ENCODE assay signal across 8 cellular contexts in the genomic region with DNA sequence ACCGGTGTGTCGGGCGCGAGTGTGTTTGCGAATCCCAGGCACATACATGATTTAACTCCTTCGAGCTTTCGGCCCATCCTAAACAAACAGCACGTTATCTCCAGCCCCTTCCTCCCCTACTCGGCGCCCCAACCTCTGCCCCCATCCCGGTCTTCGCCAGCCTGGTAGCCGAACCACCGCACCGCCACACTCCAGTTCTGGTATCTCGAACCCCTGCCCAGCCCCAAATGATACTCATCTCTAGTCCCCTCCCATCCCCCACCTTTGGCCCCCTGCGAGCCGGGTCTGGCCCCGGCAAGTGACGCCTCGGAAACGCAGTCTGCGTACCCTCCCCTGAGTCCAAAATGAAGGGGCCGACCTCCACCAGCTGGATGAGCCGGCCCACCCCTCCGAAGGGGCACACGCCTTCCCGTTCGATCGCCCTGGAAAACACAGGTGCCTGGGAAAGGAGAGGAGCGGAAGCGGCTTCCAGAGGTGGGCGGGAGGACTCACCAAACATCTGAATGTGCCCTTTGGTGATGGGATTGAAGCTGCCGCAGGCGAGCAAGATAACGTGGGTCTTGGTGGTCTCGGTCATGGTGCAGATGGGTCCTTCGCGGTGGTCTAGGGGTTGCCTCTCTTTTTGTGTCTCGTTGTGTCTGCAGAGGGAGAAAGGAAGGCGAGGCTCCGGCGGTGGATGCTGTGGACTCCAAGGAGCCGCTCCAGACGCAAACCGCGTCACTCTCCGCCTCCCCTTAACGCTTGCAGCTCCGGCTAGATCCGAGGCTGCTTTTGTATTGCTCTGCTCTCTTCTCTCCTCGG. TPM values are rescaled to one million over a fixed set of nuclear protein-coding genes. Genes with fewer than 3 reads are reported as not detected.
DNase-seq lines count a peak whose midpoint lies in the region; ATAC-seq and TF ChIP-seq lines count a peak whose summit lies in the region.

Gene NMNAT2 (minus strand): TSS at position 690 of the 801 bp plus-strand sequence. CDS start 113 bp downstream, at position 577.

- no peak within 1 kb of the TSS for H3K27ac ChIP-seq in CD4-positive, alpha-beta memory T cell (ENCODE audit: low read depth, low read length)
- H3K27ac ChIP-seq in ascending aorta = no peak within 1 kb of the TSS

- H3K4me1 ChIP-seq in CD4-positive, alpha-beta memory T cell (ENCODE audit: insufficient read depth, low read length) = peaks cover 15% of the 10 kb centered on the region
- H3K4me1 ChIP-seq in ascending aorta (peaks cover 5 to 13% of the 10 kb centered on the region in 2 donors), skeletal muscle satellite cell (ENCODE audit: control insufficient read depth, insufficient read depth, low read length) (peaks cover 13% of the 10 kb centered on the region)

- H3K27ac Mint-ChIP-seq in CD4-positive, alpha-beta memory T cell = peak within 1 kb of the TSS in 1 of 7 donors; percentile 10

- no peak for DNase-seq in CD4-positive, alpha-beta memory T cell
- DNase-seq in NCI-H1105 treated with DMSO at 0.1 percent for 48 hours (lab: John Stamatoyannopoulos, UW) (peak; percentile 35), ascending aorta (ENCODE audit: low spot score in 2 of 2) (no peak), dedifferentiated amniotic fluid mesenchymal stem cell (ENCODE audit: extremely low spot score) (no peak)

- H3K9me3 ChIP-seq in CD4-positive, alpha-beta memory T cell (ENCODE audit: control insufficient read depth in 1 of 2, low read length in 2 of 2) = no peaks in the 10 kb centered on the region
- H3K9me3 ChIP-seq in ascending aorta (no peaks in the 10 kb centered on the region), skeletal muscle satellite cell (replicated peaks; ENCODE audit: low read length) (no peaks in the 10 kb centered on the region)

- peaks cover 17% of the 10 kb centered on the region for H3K27me3 ChIP-seq in CD4-positive, alpha-beta memory T cell (ENCODE audit: insufficient read depth, low read length)
- peaks cover 10% of the 10 kb centered on the region for H3K27me3 ChIP-seq in ascending aorta
- H3K27me3 ChIP-seq in skeletal muscle satellite cell (ENCODE audit: control insufficient read depth, insufficient read depth, low read length) = peaks cover 80% of the 10 kb centered on the region

- H3K4me3 ChIP-seq in CD4-positive, alpha-beta memory T cell (ENCODE audit: low read length in 2 of 2) = peak within 1 kb of the TSS in 1 of 2 donors; percentile 8
- H3K4me3 ChIP-seq in ascending aorta = peak within 1 kb of the TSS; percentile 50 to 60
- peak within 1 kb of the TSS; percentile 79 for H3K4me3 ChIP-seq in iPS-11a (ENCODE audit: low read depth, low read length)
- H3K4me3 ChIP-seq in skeletal muscle satellite cell (ENCODE audit: low read length) = peak within 1 kb of the TSS; percentile 44

- ATAC-seq in GM21576 (IDR thresholded peaks at IDR 0.05; ENCODE audit: unreplicated experiment) (no peak), HG02610 (IDR thresholded peaks at IDR 0.05; ENCODE audit: unreplicated experiment) (no peak)

- peak within 1 kb of the TSS; percentile 65 for H3K4me2 ChIP-seq in skeletal muscle satellite cell (ENCODE audit: low read length)

- no peaks in the 10 kb centered on the region for H3K36me3 ChIP-seq in CD4-positive, alpha-beta memory T cell (ENCODE audit: insufficient read depth, low read length)
- H3K36me3 ChIP-seq in ascending aorta (no peaks in the 10 kb centered on the region), skeletal muscle satellite cell (ENCODE audit: insufficient read depth, low read length) (no peaks in the 10 kb centered on the region)

- H3K27me3 Mint-ChIP-seq in CD4-positive, alpha-beta memory T cell = peaks cover 42 to 59% of the 10 kb centered on the region in 2 donors

- POLR2A ChIA-PET in CD4-positive, alpha-beta memory T cell (lab: Charles Lee; ENCODE audit: partially characterized antibody) = no interaction called here

- peaks cover 18 to 29% (median 24%) of the 10 kb centered on the region in 4 donors for H3K4me1 Mint-ChIP-seq in CD4-positive, alpha-beta memory T cell

- H3K36me3 Mint-ChIP-seq in CD4-positive, alpha-beta memory T cell = no peaks in the 10 kb centered on the region

- H3K9me3 Mint-ChIP-seq in CD4-positive, alpha-beta memory T cell = peaks cover 0 to 14% (median 2%) of the 10 kb centered on the region in 8 donors

- peak within 1 kb of the TSS; percentile 37 to 80 (median 70) for H3K4me3 Mint-ChIP-seq in CD4-positive, alpha-beta memory T cell

- TF ChIP-seq CTCF in ascending aorta (IDR thresholded peaks at IDR 0.05) = no peak

- intact Hi-C loops in CD4-positive, alpha-beta memory T cell (cut with micrococcal nuclease) = no loop called here
- intact Hi-C loops in ascending aorta (cut with DNase I) = no loop called here

- CTCF ChIA-PET in CD4-positive, alpha-beta memory T cell (lab: Charles Lee; ENCODE audit: partially characterized antibody) = no interaction called here

- no peak within 1 kb of the TSS for H3K9ac ChIP-seq in skeletal muscle satellite cell (ENCODE audit: low read depth, low read length)

RNA-seq across cellular contexts. Expression of gene NMNAT2, which starts in this region (rescaled TPM):
- not detected for total RNA-seq in CD4-positive, alpha-beta memory T cell
- polyA plus RNA-seq in CD4-positive, alpha-beta memory T cell = not detected
- total RNA-seq in ascending aorta = 0.53 TPM
- 6.3 and 10.3 TPM in 2 replicates for total RNA-seq in skeletal muscle satellite cell (2012; rRNA removed)
